In genomic region chr11:114232400-114233070, GRCh38 we compare ENCODE assay signal across 21 cellular contexts.
DNase-seq lines count a peak whose midpoint lies in the region; ATAC-seq and TF ChIP-seq lines count a peak whose summit lies in the region.
"Had no signal": no experiment of that assay in that cellular context is flagged by ENCODE, and none has a peak within 500 bp of the region (broad histone marks: within the 10 kb centered on the region; RNA-seq: fewer than 3 reads in every experiment).

No MANE protein-coding gene starts in this region.

- no peaks in the 10 kb centered on the region for H3F3A ChIP-seq in PC-3 (ENCODE audit: low read length, unreplicated experiment)

- H2BK5ac ChIP-seq in neuronal stem cell (ENCODE audit: low read length): peak overlapping the region; percentile 25

- H3K4me2 ChIP-seq in PC-3 (ENCODE audit: low read length) (no peak overlapping the region), neuronal stem cell (ENCODE audit: insufficient read depth, low read length, poor library complexity, severe bottlenecking) (no peak overlapping the region)
- H3K4me2 ChIP-seq: smooth muscle cell had no signal

- peaks cover 88% of the 10 kb centered on the region for H3K27me3 ChIP-seq in PC-3 (ENCODE audit: low read length)
- no peaks in the 10 kb centered on the region for H3K27me3 ChIP-seq in gastroesophageal sphincter
- H3K27me3 ChIP-seq in neuronal stem cell (ENCODE audit: control insufficient read depth in 3 of 3, insufficient read depth in 3 of 3, low read depth in 1 of 3, low read length in 3 of 3): no peaks in the 10 kb centered on the region
- H3K27me3 ChIP-seq: breast epithelium, testis had no signal

- H3K9me2 ChIP-seq in PC-3 (replicated peaks; ENCODE audit: low read length): no peaks in the 10 kb centered on the region

- DNase-seq in HEK293T (ENCODE audit: extremely low spot score) (peak; percentile 17), PC-3 (no peak), neuronal stem cell (ENCODE audit: low spot score) (peak; percentile 96)
- no peak for DNase-seq in activated CD4-positive, CD25-positive, alpha-beta regulatory T cell (lab: John Stamatoyannopoulos, UW)
- DNase-seq: activated CD8-positive, alpha-beta memory T cell treated with anti-CD3 and anti-CD28 coated beads for 24 hours; BE2C; GF-D8; GOT3; KG1; NCI-H1048; NK-92 treated with Interleukin-12 subunit alpha and Interleukin-12 subunit beta, amount 100 ng/mL, for 24 hours; RPMI8226; stimulated activated CD4-positive, alpha-beta T cell treated with anti-CD3 and anti-CD28 coated beads, Interleukin-4, amount 100 ng/mL, for 4 hours; stimulated activated CD8-positive, alpha-beta memory T cell treated with anti-CD3 and anti-CD28 coated beads, Interleukin-4, amount 100 ng/mL, for 48 hours; T-cell; testis had no signal

- no peak for TF ChIP-seq POLR2A in gastroesophageal sphincter (IDR thresholded peaks at IDR 0.05)

- TF ChIP-seq EP300 in gastroesophageal sphincter (IDR thresholded peaks at IDR 0.05): no peak

- H3K9ac ChIP-seq in PC-3 (ENCODE audit: low read length) (no peak overlapping the region), neuronal stem cell (ENCODE audit: low read depth, low read length, poor library complexity) (no peak overlapping the region)

- H3K9me3 ChIP-seq in PC-3 (ENCODE audit: low read length) (no peaks in the 10 kb centered on the region), gastroesophageal sphincter (no peaks in the 10 kb centered on the region), neuronal stem cell (replicated peaks in 1 of 2; ENCODE audit: control insufficient read depth in 2 of 2, insufficient read depth in 1 of 2, low read depth in 1 of 2, low read length in 2 of 2) (peaks cover 0 to 4% of the 10 kb centered on the region in 2 donors)
- H3K9me3 ChIP-seq: BE2C, breast epithelium, testis had no signal

- no TSS peak for BruUV-seq in PC-3 (replicated peaks; lab: Mats Ljungman, UMichigan)

- H3K27ac ChIP-seq in PC-3 (ENCODE audit: low read length) (no peak overlapping the region), gastroesophageal sphincter (no peak overlapping the region), neuronal stem cell (replicated peaks; ENCODE audit: low read length) (peak overlapping the region; percentile 96)
- H3K27ac ChIP-seq: breast epithelium, testis had no signal

- H3K79me2 ChIP-seq in PC-3 (ENCODE audit: low read length): no peaks in the 10 kb centered on the region

- H3K23ac ChIP-seq in neuronal stem cell (ENCODE audit: low read depth, low read length, poor library complexity): no peak overlapping the region

- no peak overlapping the region for H3K4me3 ChIP-seq in PC-3 (ENCODE audit: low read length)
- H3K4me3 ChIP-seq in gastroesophageal sphincter: no peak overlapping the region
- no peak overlapping the region for H3K4me3 ChIP-seq in neuronal stem cell (ENCODE audit: low read length in 2 of 2)
- H3K4me3 ChIP-seq: breast epithelium, smooth muscle cell, testis had no signal

- TF ChIP-seq CTCF in PC-3 (conservative IDR thresholded peaks at IDR 0.05; ENCODE audit: low read depth, low read length) (no peak), gastroesophageal sphincter (IDR thresholded peaks at IDR 0.05) (no peak)

- peaks cover 5% of the 10 kb centered on the region for H3K79me1 ChIP-seq in neuronal stem cell (ENCODE audit: low read depth, low read length)

- H4K8ac ChIP-seq in neuronal stem cell (ENCODE audit: low read depth, low read length): no peak overlapping the region

- H3K18ac ChIP-seq in neuronal stem cell (ENCODE audit: low read length): peak overlapping the region; percentile 25

- CTCF ChIA-PET in HEK293T (lab: Yijun Ruan, JAX) (interaction anchor here (1.8 kb wide), 1 partner anchor 29 kb away, joined by 6 read pairs; no protein-coding TSS in a partner anchor), PC-3 (lab: Charles Lee) (no interaction called here)

- H3K14ac ChIP-seq in neuronal stem cell (ENCODE audit: low read length): no peak overlapping the region

- no peak overlapping the region for H2AK5ac ChIP-seq in neuronal stem cell (ENCODE audit: low read depth, low read length)

- no peak overlapping the region for H2BK15ac ChIP-seq in neuronal stem cell (ENCODE audit: low read length)

- no peaks in the 10 kb centered on the region for H3K36me3 ChIP-seq in PC-3 (ENCODE audit: low read depth, low read length)
- H3K36me3 ChIP-seq in gastroesophageal sphincter: peaks cover 0 to 51% of the 10 kb centered on the region in 2 donors
- no peaks in the 10 kb centered on the region for H3K36me3 ChIP-seq in neuronal stem cell (replicated peaks in 1 of 2; ENCODE audit: control insufficient read depth in 2 of 2, insufficient read depth in 2 of 2, low read length in 2 of 2)
- H3K36me3 ChIP-seq: BE2C, breast epithelium had no signal

- ATAC-seq in PC-3 (0 out of 2 replicates have a peak, but pooled peaks have one; percentile 33), gastroesophageal sphincter (peak; percentile 38), HG02852 (IDR thresholded peaks at IDR 0.05; ENCODE audit: unreplicated experiment) (no peak), GM18517 (IDR thresholded peaks at IDR 0.05; ENCODE audit: unreplicated experiment) (no peak)
- ATAC-seq: T-cell had no signal

- no peak overlapping the region for H3K4ac ChIP-seq in neuronal stem cell (ENCODE audit: low read length)

- POLR2A ChIA-PET in HEK293T (lab: Yijun Ruan, JAX): no interaction called here
- POLR2A ChIA-PET in PC-3 (lab: Charles Lee; ENCODE audit: unreplicated experiment): no interaction called here

- no peak overlapping the region for H2BK120ac ChIP-seq in neuronal stem cell (ENCODE audit: low read depth, low read length)

- WGBS in gastroesophageal sphincter (ENCODE audit: low coverage in 1 of 2), 2 donors: 91 to 100% methylated on average over 1 to 18 of the region's 20 CpGs
- WGBS in neuronal stem cell (ENCODE audit: extremely low coverage in 2 of 2, insufficient read length in 2 of 2, insufficient replicate concordance in 1 of 2), 2 donors: no CpG with 5 or more reads among the region's 20 CpGs

- H4K91ac ChIP-seq in neuronal stem cell (ENCODE audit: low read depth, low read length, poor library complexity): no peak overlapping the region

- no peaks in the 10 kb centered on the region for H4K20me1 ChIP-seq in PC-3 (ENCODE audit: low read length)

- no peaks in the 10 kb centered on the region for H3K4me1 ChIP-seq in PC-3 (ENCODE audit: insufficient read depth, low read length)
- H3K4me1 ChIP-seq in gastroesophageal sphincter: peaks cover 0 to 97% (median 24%) of the 10 kb centered on the region in 3 donors
- peaks cover 48 to 61% of the 10 kb centered on the region in 2 donors for H3K4me1 ChIP-seq in neuronal stem cell (ENCODE audit: control insufficient read depth in 2 of 2, insufficient read depth in 1 of 2, low read depth in 1 of 2, low read length in 2 of 2)
- H3K4me1 ChIP-seq: BE2C, breast epithelium, testis had no signal

- intact Hi-C loops in PC-3 (cut with micrococcal nuclease): no loop called here

- H2AFZ ChIP-seq in PC-3 (ENCODE audit: low read length) (no peak overlapping the region), neuronal stem cell (ENCODE audit: low read length) (no peak overlapping the region)

- no peak overlapping the region for H2BK12ac ChIP-seq in neuronal stem cell (ENCODE audit: low read length)

TF ChIP-seq in HEK293T, 16 proteins besides CTCF, POLR2A, EP300 and RAD21:
- TF ChIP-seq FOXA1 (IDR thresholded peaks at IDR 0.05) (no peak), CTBP1 (IDR thresholded peaks at IDR 0.05; ENCODE audit: borderline replicate concordance) (no peak), HDGF (IDR thresholded peaks at IDR 0.05; ENCODE audit: borderline replicate concordance) (no peak), ZNF384 (IDR thresholded peaks at IDR 0.05) (no peak), PKNOX1 (IDR thresholded peaks at IDR 0.05) (no peak), FOXM1 (IDR thresholded peaks at IDR 0.05; ENCODE audit: borderline replicate concordance) (no peak), ELF4 (IDR thresholded peaks at IDR 0.05) (no peak), LEF1 (IDR thresholded peaks at IDR 0.05; ENCODE audit: borderline replicate concordance) (no peak), NFRKB (IDR thresholded peaks at IDR 0.05) (no peak), FOXK2 (IDR thresholded peaks at IDR 0.05) (no peak), TARDBP (IDR thresholded peaks at IDR 0.05) (no peak), SP1 (IDR thresholded peaks at IDR 0.05) (no peak), SUZ12 (IDR thresholded peaks at IDR 0.05) (no peak), L3MBTL2 (conservative IDR thresholded peaks at IDR 0.05) (no peak), ARNT (IDR thresholded peaks at IDR 0.05) (no peak), BHLHE40 (IDR thresholded peaks at IDR 0.05; ENCODE audit: borderline replicate concordance) (no peak)

Comparison
In these comparisons a context has a peak if more than half of its experiments do, and no peak if none do; other contexts are left out.
1. DNase-seq: peak in HEK293T (single experiment) and neuronal stem cell (single experiment); none in PC-3 (single experiment) and activated CD4-positive, CD25-positive, alpha-beta regulatory T cell (0 of 4).
2. ATAC-seq: peak in PC-3 (single experiment) and gastroesophageal sphincter (single experiment); none in HG02852 (single experiment) and GM18517 (single experiment).